1 cellular context compared by ENCODE assay signal in the genomic region with DNA sequence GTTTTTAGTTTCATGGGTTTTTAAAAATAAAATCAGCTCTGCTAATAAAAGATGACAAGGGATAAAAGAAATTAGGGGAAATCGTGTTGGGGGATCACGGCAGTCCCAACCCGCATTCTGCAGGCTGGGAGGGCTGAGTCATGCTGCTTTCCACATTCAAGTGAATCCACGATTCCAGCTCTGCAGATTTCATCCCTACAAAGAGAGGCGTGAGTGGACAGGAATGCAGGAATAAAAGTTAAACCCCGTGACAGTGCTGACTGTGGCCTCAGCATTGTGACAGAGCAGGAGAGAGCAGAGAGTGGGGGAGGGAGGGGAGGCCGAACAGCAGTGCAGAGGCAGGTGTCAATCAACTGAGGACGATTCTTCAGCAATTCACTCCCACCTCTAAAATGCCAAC.
TF ChIP-seq lines count a peak whose summit lies in the region.

No MANE protein-coding gene starts in this region.

TF ChIP-seq in GM12878, 131 proteins besides CTCF, POLR2A, EP300 and RAD21 (continued from another document):
- TF ChIP-seq, protein P1, sequence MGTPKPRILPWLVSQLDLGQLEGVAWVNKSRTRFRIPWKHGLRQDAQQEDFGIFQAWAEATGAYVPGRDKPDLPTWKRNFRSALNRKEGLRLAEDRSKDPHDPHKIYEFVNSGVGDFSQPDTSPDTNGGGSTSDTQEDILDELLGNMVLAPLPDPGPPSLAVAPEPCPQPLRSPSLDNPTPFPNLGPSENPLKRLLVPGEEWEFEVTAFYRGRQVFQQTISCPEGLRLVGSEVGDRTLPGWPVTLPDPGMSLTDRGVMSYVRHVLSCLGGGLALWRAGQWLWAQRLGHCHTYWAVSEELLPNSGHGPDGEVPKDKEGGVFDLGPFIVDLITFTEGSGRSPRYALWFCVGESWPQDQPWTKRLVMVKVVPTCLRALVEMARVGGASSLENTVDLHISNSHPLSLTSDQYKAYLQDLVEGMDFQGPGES (IDR thresholded peaks at IDR 0.05): no peak
- TF ChIP-seq GABPA (IDR thresholded peaks at IDR 0.05; ENCODE audit: low read depth): no peak
- no peak for TF ChIP-seq BACH1 (IDR thresholded peaks at IDR 0.05; ENCODE audit: borderline replicate concordance)
- TF ChIP-seq E2F4 (IDR thresholded peaks at IDR 0.05; ENCODE audit: low read depth, low read length): no peak
- TF ChIP-seq SIX5 (IDR thresholded peaks at IDR 0.05; ENCODE audit: low read depth, low read length, severe bottlenecking): no peak
- TF ChIP-seq RUNX3 (IDR thresholded peaks at IDR 0.05; ENCODE audit: low read length): no peak
- TF ChIP-seq RCOR1 (conservative IDR thresholded peaks at IDR 0.05; ENCODE audit: low read depth, low read length): no peak
- TF ChIP-seq IRF4 (IDR thresholded peaks at IDR 0.05; ENCODE audit: low read depth, low read length): no peak
- TF ChIP-seq, protein P2, sequence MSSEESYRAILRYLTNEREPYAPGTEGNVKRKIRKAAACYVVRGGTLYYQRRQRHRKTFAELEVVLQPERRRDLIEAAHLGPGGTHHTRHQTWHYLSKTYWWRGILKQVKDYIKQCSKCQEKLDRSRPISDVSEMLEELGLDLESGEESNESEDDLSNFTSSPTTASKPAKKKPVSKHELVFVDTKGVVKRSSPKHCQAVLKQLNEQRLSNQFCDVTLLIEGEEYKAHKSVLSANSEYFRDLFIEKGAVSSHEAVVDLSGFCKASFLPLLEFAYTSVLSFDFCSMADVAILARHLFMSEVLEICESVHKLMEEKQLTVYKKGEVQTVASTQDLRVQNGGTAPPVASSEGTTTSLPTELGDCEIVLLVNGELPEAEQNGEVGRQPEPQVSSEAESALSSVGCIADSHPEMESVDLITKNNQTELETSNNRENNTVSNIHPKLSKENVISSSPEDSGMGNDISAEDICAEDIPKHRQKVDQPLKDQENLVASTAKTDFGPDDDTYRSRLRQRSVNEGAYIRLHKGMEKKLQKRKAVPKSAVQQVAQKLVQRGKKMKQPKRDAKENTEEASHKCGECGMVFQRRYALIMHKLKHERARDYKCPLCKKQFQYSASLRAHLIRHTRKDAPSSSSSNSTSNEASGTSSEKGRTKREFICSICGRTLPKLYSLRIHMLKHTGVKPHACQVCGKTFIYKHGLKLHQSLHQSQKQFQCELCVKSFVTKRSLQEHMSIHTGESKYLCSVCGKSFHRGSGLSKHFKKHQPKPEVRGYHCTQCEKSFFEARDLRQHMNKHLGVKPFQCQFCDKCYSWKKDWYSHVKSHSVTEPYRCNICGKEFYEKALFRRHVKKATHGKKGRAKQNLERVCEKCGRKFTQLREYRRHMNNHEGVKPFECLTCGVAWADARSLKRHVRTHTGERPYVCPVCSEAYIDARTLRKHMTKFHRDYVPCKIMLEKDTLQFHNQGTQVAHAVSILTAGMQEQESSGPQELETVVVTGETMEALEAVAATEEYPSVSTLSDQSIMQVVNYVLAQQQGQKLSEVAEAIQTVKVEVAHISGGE (CRISPR knock-in tag; IDR thresholded peaks at IDR 0.05): no peak
- TF ChIP-seq SPI1 (IDR thresholded peaks at IDR 0.05; ENCODE audit: borderline replicate concordance, insufficient read depth, low read depth, low read length): no peak
- TF ChIP-seq SREBF2 (IDR thresholded peaks at IDR 0.05; ENCODE audit: low read length): no peak
- TF ChIP-seq JUNB (IDR thresholded peaks at IDR 0.05): no peak
- no peak for TF ChIP-seq RBBP5 (conservative IDR thresholded peaks at IDR 0.05)
- no peak for TF ChIP-seq YY1 (IDR thresholded peaks at IDR 0.05; ENCODE audit: low read depth, low read length)
- TF ChIP-seq, protein P3, sequence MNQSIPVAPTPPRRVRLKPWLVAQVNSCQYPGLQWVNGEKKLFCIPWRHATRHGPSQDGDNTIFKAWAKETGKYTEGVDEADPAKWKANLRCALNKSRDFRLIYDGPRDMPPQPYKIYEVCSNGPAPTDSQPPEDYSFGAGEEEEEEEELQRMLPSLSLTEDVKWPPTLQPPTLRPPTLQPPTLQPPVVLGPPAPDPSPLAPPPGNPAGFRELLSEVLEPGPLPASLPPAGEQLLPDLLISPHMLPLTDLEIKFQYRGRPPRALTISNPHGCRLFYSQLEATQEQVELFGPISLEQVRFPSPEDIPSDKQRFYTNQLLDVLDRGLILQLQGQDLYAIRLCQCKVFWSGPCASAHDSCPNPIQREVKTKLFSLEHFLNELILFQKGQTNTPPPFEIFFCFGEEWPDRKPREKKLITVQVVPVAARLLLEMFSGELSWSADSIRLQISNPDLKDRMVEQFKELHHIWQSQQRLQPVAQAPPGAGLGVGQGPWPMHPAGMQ (IDR thresholded peaks at IDR 0.05; ENCODE audit: borderline replicate concordance): no peak
- peak; percentile 36 for TF ChIP-seq PBX3 (IDR thresholded peaks at IDR 0.05; ENCODE audit: insufficient replicate concordance, low read depth, low read length)
- no peak for TF ChIP-seq EZH2 (IDR thresholded peaks at IDR 0.05; ENCODE audit: borderline replicate concordance, control insufficient read depth, low read depth, low read length)
- TF ChIP-seq CHD2 (IDR thresholded peaks at IDR 0.05; ENCODE audit: borderline replicate concordance, low read depth, low read length): no peak
TF ChIP-seq in GM12878: peak in this region for 3.
